ENCODE assay signal across 20 cellular contexts in the genomic region with DNA sequence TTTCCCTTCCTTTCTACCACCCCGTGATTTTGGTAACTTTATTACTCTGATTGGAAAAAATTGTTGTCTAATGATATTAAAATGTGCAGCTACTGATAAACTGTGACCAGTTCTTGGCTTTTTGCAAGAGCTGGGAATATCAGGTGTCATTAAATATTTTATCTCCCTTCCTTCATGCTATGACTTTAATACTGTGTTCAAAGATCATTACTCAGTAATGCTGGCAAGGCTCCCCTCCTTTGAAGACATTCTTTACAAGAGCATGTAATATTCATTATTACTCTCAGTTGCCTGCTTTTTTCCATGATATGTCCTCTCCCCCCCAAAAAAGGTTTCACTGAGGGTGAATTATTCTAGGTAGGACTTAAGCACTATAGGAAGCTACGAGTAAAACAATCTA.
DNase-seq lines count a peak whose midpoint lies in the region; ATAC-seq, FAIRE-seq and TF ChIP-seq lines count a peak whose summit lies in the region.
"Had no signal": no experiment of that assay in that cellular context is flagged by ENCODE, and none has a peak within 500 bp of the region (broad histone marks: within the 10 kb centered on the region; RNA-seq: fewer than 3 reads in every experiment).

No MANE protein-coding gene starts in this region.

- H4K20me1 ChIP-seq in GM23248 (ENCODE audit: insufficient read depth) = no peaks in the 10 kb centered on the region
- H4K20me1 ChIP-seq in astrocyte (ENCODE audit: insufficient read depth, low read length) = no peaks in the 10 kb centered on the region
- H4K20me1 ChIP-seq: BLaER1 treated with 17β-estradiol and CSF1 and Interleukin-3, amounts not matched to agents 10 nM and 100 nM had no signal

- no peak overlapping the region for H2BK120ac ChIP-seq in mesenchymal stem cell (ENCODE audit: low read depth, low read length)

- H3K27me3 ChIP-seq in GM23248 (replicated peaks; ENCODE audit: insufficient read depth) (no peaks in the 10 kb centered on the region), astrocyte (ENCODE audit: insufficient read depth, low read length) (no peaks in the 10 kb centered on the region), mesenchymal stem cell (ENCODE audit: control insufficient read depth in 1 of 2, insufficient read depth in 1 of 2, low read length in 2 of 2) (peaks cover 0 to 37% of the 10 kb centered on the region in 2 experiments)
- H3K27me3 ChIP-seq: BLaER1 treated with 17β-estradiol and CSF1 and Interleukin-3, amounts not matched to agents 10 nM and 100 nM had no signal

- H3K9me3 Mint-ChIP-seq in astrocyte (ENCODE audit: unreplicated experiment) = peaks cover 5% of the 10 kb centered on the region
- no peaks in the 10 kb centered on the region for H3K9me3 Mint-ChIP-seq in activated T-helper 1 cell treated with anti-CD3 and anti-CD28 coated beads, Interleukin-12 subunit alpha, Interleukin-12 subunit beta, Interleukin-2, Interleukin-4 antibody, amounts not matched to agents 30 ng/mL and 10 ng/mL and 1 ng/mL, durations not matched to agents 14 hours and 24 hours and 36 hours
- H3K9me3 Mint-ChIP-seq in stimulated activated memory B cell treated with anti-CD40 and anti-IgM and Interleukin-4, amounts not matched to agents 10 μg/mL and 1 μg/mL and 100 μg/mL, for 72 hours = peaks cover 4% of the 10 kb centered on the region
- H3K9me3 Mint-ChIP-seq: CD8-positive, alpha-beta T cell; GM23338 had no signal

- H3K4ac ChIP-seq in mesenchymal stem cell (ENCODE audit: low read depth in 1 of 2, low read length in 2 of 2) = no peak overlapping the region

- TF ChIP-seq CTCF in astrocyte (IDR thresholded peaks at IDR 0.05; ENCODE audit: insufficient read depth, low read depth, low read length) = no peak

- H3K27ac ChIP-seq in GM23248 (no peak overlapping the region), astrocyte (ENCODE audit: low read depth, low read length) (no peak overlapping the region), mesenchymal stem cell (ENCODE audit: low read length, poor library complexity, severe bottlenecking) (no peak overlapping the region), temporal lobe (ENCODE audit: low read depth, low read length) (peak overlapping the region; percentile 50)
- H3K27ac ChIP-seq: BLaER1 treated with 17β-estradiol and CSF1 and Interleukin-3, amounts not matched to agents 10 nM and 100 nM had no signal

- H3K14ac ChIP-seq in mesenchymal stem cell (ENCODE audit: low read length in 2 of 2) = no peak overlapping the region

- intact Hi-C loops in activated T-helper 1 cell treated with anti-CD3 and anti-CD28 coated beads, Interleukin-12 subunit alpha, Interleukin-12 subunit beta, Interleukin-2, Interleukin-4 antibody, amounts not matched to agents 30 ng/mL and 10 ng/mL and 1 ng/mL, durations not matched to agents 14 hours and 24 hours and 36 hours (cut with micrococcal nuclease) = no loop called here

- no peak overlapping the region for H3K18ac ChIP-seq in mesenchymal stem cell (ENCODE audit: low read depth in 1 of 2, low read length in 2 of 2)

- H2AFZ ChIP-seq in GM23248 = no peak overlapping the region
- H2AFZ ChIP-seq in astrocyte (ENCODE audit: low read depth, low read length) = no peak overlapping the region
- no peak overlapping the region for H2AFZ ChIP-seq in mesenchymal stem cell (ENCODE audit: low read depth, low read length)
- H2AFZ ChIP-seq: GM23338 had no signal

- H3K4me1 Mint-ChIP-seq in astrocyte (ENCODE audit: low read depth, unreplicated experiment) = peaks cover 16% of the 10 kb centered on the region
- H3K4me1 Mint-ChIP-seq in activated T-helper 1 cell treated with anti-CD3 and anti-CD28 coated beads, Interleukin-12 subunit alpha, Interleukin-12 subunit beta, Interleukin-2, Interleukin-4 antibody, amounts not matched to agents 30 ng/mL and 10 ng/mL and 1 ng/mL, durations not matched to agents 14 hours and 24 hours and 36 hours (ENCODE audit: low read depth) = no peaks in the 10 kb centered on the region
- no peaks in the 10 kb centered on the region for H3K4me1 Mint-ChIP-seq in stimulated activated memory B cell treated with anti-CD40 and anti-IgM and Interleukin-4, amounts not matched to agents 10 μg/mL and 1 μg/mL and 100 μg/mL, for 72 hours
- H3K4me1 Mint-ChIP-seq: B cell had no signal

- H3K27ac Mint-ChIP-seq in astrocyte (ENCODE audit: unreplicated experiment) = no peak overlapping the region
- no peak overlapping the region for H3K27ac Mint-ChIP-seq in activated T-helper 1 cell treated with anti-CD3 and anti-CD28 coated beads, Interleukin-12 subunit alpha, Interleukin-12 subunit beta, Interleukin-2, Interleukin-4 antibody, amounts not matched to agents 30 ng/mL and 10 ng/mL and 1 ng/mL, durations not matched to agents 14 hours and 24 hours and 36 hours
- H3K27ac Mint-ChIP-seq in stimulated activated memory B cell treated with anti-CD40 and anti-IgM and Interleukin-4, amounts not matched to agents 10 μg/mL and 1 μg/mL and 100 μg/mL, for 72 hours = no peak overlapping the region
- H3K27ac Mint-ChIP-seq: B cell; CD8-positive, alpha-beta T cell; GM23338 had no signal

- H3K36me3 Mint-ChIP-seq in astrocyte (ENCODE audit: low read depth, unreplicated experiment) = no peaks in the 10 kb centered on the region
- H3K36me3 Mint-ChIP-seq in activated T-helper 1 cell treated with anti-CD3 and anti-CD28 coated beads, Interleukin-12 subunit alpha, Interleukin-12 subunit beta, Interleukin-2, Interleukin-4 antibody, amounts not matched to agents 30 ng/mL and 10 ng/mL and 1 ng/mL, durations not matched to agents 14 hours and 24 hours and 36 hours (ENCODE audit: low read depth) = no peaks in the 10 kb centered on the region
- no peaks in the 10 kb centered on the region for H3K36me3 Mint-ChIP-seq in stimulated activated memory B cell treated with anti-CD40 and anti-IgM and Interleukin-4, amounts not matched to agents 10 μg/mL and 1 μg/mL and 100 μg/mL, for 72 hours
- H3K36me3 Mint-ChIP-seq: CD8-positive, alpha-beta T cell had no signal

- no peak for ATAC-seq in stimulated activated memory B cell treated with anti-CD40 and anti-IgM and Interleukin-4, amounts not matched to agents 10 μg/mL and 1 μg/mL and 100 μg/mL, for 72 hours
- ATAC-seq: CD8-positive, alpha-beta T cell; GM12878; GM23338; HCT116 had no signal

- no peak overlapping the region for H3K4me3 Mint-ChIP-seq in astrocyte (ENCODE audit: unreplicated experiment)
- no peak overlapping the region for H3K4me3 Mint-ChIP-seq in activated T-helper 1 cell treated with anti-CD3 and anti-CD28 coated beads, Interleukin-12 subunit alpha, Interleukin-12 subunit beta, Interleukin-2, Interleukin-4 antibody, amounts not matched to agents 30 ng/mL and 10 ng/mL and 1 ng/mL, durations not matched to agents 14 hours and 24 hours and 36 hours
- no peak overlapping the region for H3K4me3 Mint-ChIP-seq in stimulated activated memory B cell treated with anti-CD40 and anti-IgM and Interleukin-4, amounts not matched to agents 10 μg/mL and 1 μg/mL and 100 μg/mL, for 72 hours
- H3K4me3 Mint-ChIP-seq: B cell; CD8-positive, alpha-beta T cell; GM23338 had no signal

- H2BK12ac ChIP-seq in mesenchymal stem cell (ENCODE audit: low read length in 2 of 2) = no peak overlapping the region

- H4K91ac ChIP-seq in mesenchymal stem cell (ENCODE audit: low read length) = no peak overlapping the region

- H3K9me3 ChIP-seq in GM23248 (ENCODE audit: low read depth) = no peaks in the 10 kb centered on the region
- H3K9me3 ChIP-seq in astrocyte (ENCODE audit: insufficient read depth, low read depth, low read length) = no peaks in the 10 kb centered on the region
- H3K9me3 ChIP-seq in mesenchymal stem cell (ENCODE audit: control insufficient read depth, low read length) = no peaks in the 10 kb centered on the region

- H3K4me2 ChIP-seq in GM23248 (ENCODE audit: unreplicated experiment) (peak overlapping the region; percentile 68), astrocyte (ENCODE audit: low read length) (no peak overlapping the region), mesenchymal stem cell (ENCODE audit: low read length, poor library complexity, severe bottlenecking) (no peak overlapping the region)
- H3K4me2 ChIP-seq: BLaER1 treated with 17β-estradiol and CSF1 and Interleukin-3, amounts not matched to agents 10 nM and 100 nM; GM23338 had no signal

- no peak overlapping the region for H3K9ac ChIP-seq in GM23248
- H3K9ac ChIP-seq in astrocyte (ENCODE audit: low read length) = no peak overlapping the region
- H3K9ac ChIP-seq in mesenchymal stem cell (ENCODE audit: low read length) = peak overlapping the region; percentile 70
- H3K9ac ChIP-seq: BLaER1 treated with 17β-estradiol and CSF1 and Interleukin-3, amounts not matched to agents 10 nM and 100 nM had no signal

- no peaks in the 10 kb centered on the region for H3K9me2 ChIP-seq in GM23248 (ENCODE audit: insufficient read depth)

- H3K4me1 ChIP-seq in GM23248 (ENCODE audit: insufficient read depth) (peaks cover 20% of the 10 kb centered on the region), astrocyte (ENCODE audit: insufficient read depth, low read length) (no peaks in the 10 kb centered on the region), mesenchymal stem cell (ENCODE audit: control insufficient read depth, insufficient read depth, low read depth, low read length) (peaks cover 1% of the 10 kb centered on the region)

- H3K23ac ChIP-seq in mesenchymal stem cell (ENCODE audit: low read length in 2 of 2) = no peak overlapping the region

- H3K4me3 ChIP-seq in GM23248 (no peak overlapping the region), astrocyte (ENCODE audit: insufficient read depth, low read depth, low read length) (no peak overlapping the region), mesenchymal stem cell (ENCODE audit: insufficient read depth in 1 of 2, low read depth in 1 of 2, low read length in 2 of 2) (peak overlapping the region in 1 of 2 experiments; percentile 67)
- H3K4me3 ChIP-seq: BLaER1 treated with 17β-estradiol and CSF1 and Interleukin-3, amounts not matched to agents 10 nM and 100 nM; GM12878; GM23338 had no signal

- in situ Hi-C loops in GM23248 (cut with MboI) = no loop called here

- FAIRE-seq in astrocyte (lab: Jason Lieb, UNC) = no peak
- FAIRE-seq: GM12878, H54, HTR-8/SVneo had no signal

- no peak overlapping the region for H4K8ac ChIP-seq in mesenchymal stem cell (ENCODE audit: low read length)

- DNase-seq in GM23248 (peak; percentile 64), astrocyte (ENCODE audit: low read depth) (peak; percentile 10), mesenchymal stem cell (no peak), DMS53 (lab: John Stamatoyannopoulos, UW) (no peak)
- no peak for DNase-seq in activated T-helper 1 cell treated with anti-CD3 and anti-CD28 coated beads, Interleukin-12 subunit alpha, Interleukin-12 subunit beta, Interleukin-2, Interleukin-4 antibody, amounts not matched to agents 30 ng/mL and 10 ng/mL and 1 ng/mL, durations not matched to agents 14 hours and 24 hours and 36 hours (ENCODE audit: low spot score)
- DNase-seq: 8988T; Calu3; CD8-positive, alpha-beta T cell; DND-41; EL; IMR-90 had no signal

- H3K36me3 ChIP-seq in GM23248 (ENCODE audit: low read depth) = no peaks in the 10 kb centered on the region
- H3K36me3 ChIP-seq in astrocyte (ENCODE audit: insufficient read depth, low read length) = no peaks in the 10 kb centered on the region
- H3K36me3 ChIP-seq in mesenchymal stem cell (ENCODE audit: control insufficient read depth in 1 of 2, insufficient read depth in 2 of 2, low read depth in 1 of 2, low read length in 2 of 2) = no peaks in the 10 kb centered on the region
- H3K36me3 ChIP-seq: BLaER1 treated with 17β-estradiol and CSF1 and Interleukin-3, amounts not matched to agents 10 nM and 100 nM had no signal

- H3F3A ChIP-seq in GM23248 (ENCODE audit: insufficient read depth) = peaks cover 9% of the 10 kb centered on the region; the same call in 1 of the 2 replicates

- no peaks in the 10 kb centered on the region for H3K79me1 ChIP-seq in mesenchymal stem cell (replicated peaks; ENCODE audit: low read length, poor library complexity, severe bottlenecking)

- no peaks in the 10 kb centered on the region for H3K79me2 ChIP-seq in GM23248 (ENCODE audit: insufficient read depth)
- H3K79me2 ChIP-seq in astrocyte (ENCODE audit: insufficient read depth, low read length) = no peaks in the 10 kb centered on the region

- H2BK15ac ChIP-seq in mesenchymal stem cell (ENCODE audit: low read depth, poor library complexity, severe bottlenecking) = no peak overlapping the region

- no peak overlapping the region for H2BK5ac ChIP-seq in mesenchymal stem cell (ENCODE audit: low read depth, low read length, poor library complexity, severe bottlenecking)

- H3K27me3 Mint-ChIP-seq in astrocyte (ENCODE audit: low read depth, unreplicated experiment) = no peaks in the 10 kb centered on the region
- peaks cover 11% of the 10 kb centered on the region for H3K27me3 Mint-ChIP-seq in activated T-helper 1 cell treated with anti-CD3 and anti-CD28 coated beads, Interleukin-12 subunit alpha, Interleukin-12 subunit beta, Interleukin-2, Interleukin-4 antibody, amounts not matched to agents 30 ng/mL and 10 ng/mL and 1 ng/mL, durations not matched to agents 14 hours and 24 hours and 36 hours (ENCODE audit: insufficient read depth)
- H3K27me3 Mint-ChIP-seq in stimulated activated memory B cell treated with anti-CD40 and anti-IgM and Interleukin-4, amounts not matched to agents 10 μg/mL and 1 μg/mL and 100 μg/mL, for 72 hours = peaks cover 37% of the 10 kb centered on the region

- 3 to 4% methylated on average over 2 of the region's 2 CpGs for WGBS in GM23248 (ENCODE audit: low coverage in 1 of 2, low lambda C conversion rate in 2 of 2, missing lambda C conversion rate in 2 of 2), 2 experiments
- 74% methylated on average over 1 of the region's 2 CpGs for WGBS in mesenchymal stem cell

- no peak overlapping the region for H2AK5ac ChIP-seq in mesenchymal stem cell (ENCODE audit: low read length, severe bottlenecking)

Comparison
In these comparisons a context has a peak if more than half of its experiments do, and no peak if none do; other contexts are left out.
1. DNase-seq: peak in GM23248 (single experiment) and astrocyte (single experiment); none in mesenchymal stem cell (single experiment), activated T-helper 1 cell treated with anti-CD3 and anti-CD28 coated beads, Interleukin-12 subunit alpha, Interleukin-12 subunit beta, Interleukin-2, Interleukin-4 antibody, amounts not matched to agents 30 ng/mL and 10 ng/mL and 1 ng/mL, durations not matched to agents 14 hours and 24 hours and 36 hours (single experiment) and DMS53 (single experiment).